Comparison of ENCODE assay signal across 16 cellular contexts in genomic region chr12:16119618-16120017, GRCh38.
DNase-seq lines count a peak whose midpoint lies in the region; ATAC-seq and TF ChIP-seq lines count a peak whose summit lies in the region.
"Had no signal": no experiment of that assay in that cellular context is flagged by ENCODE, and none has a peak within 500 bp of the region (broad histone marks: within the 10 kb centered on the region; RNA-seq: fewer than 3 reads in every experiment).

No MANE protein-coding gene starts in this region.

- no peaks in the 10 kb centered on the region for H3K4me1 Mint-ChIP-seq in CD4-positive, alpha-beta T cell (ENCODE audit: low read depth)

- H3K9me3 Mint-ChIP-seq in CD4-positive, alpha-beta T cell, result no peaks in the 10 kb centered on the region
- H3K9me3 Mint-ChIP-seq: HFFc6 had no signal

- H3K36me3 ChIP-seq in lower lobe of right lung, result no peaks in the 10 kb centered on the region

- no peak overlapping the region for H3K4me3 Mint-ChIP-seq in CD4-positive, alpha-beta T cell
- H3K4me3 Mint-ChIP-seq: HFFc6 had no signal

- no peak for TF ChIP-seq CTCF in lower lobe of right lung (IDR thresholded peaks at IDR 0.05)
- TF ChIP-seq CTCF in CD4-positive, alpha-beta T cell (IDR thresholded peaks at IDR 0.05), result no peak

- no peaks in the 10 kb centered on the region for H3K4me1 ChIP-seq in lower lobe of right lung

- CTCF ChIA-PET in CD4-positive, alpha-beta T cell (lab: Charles Lee), result no interaction called here

- intact Hi-C loops in lower lobe of right lung (cut with DNase I), result no loop called here
- intact Hi-C loops in CD4-positive, alpha-beta T cell (cut with DNase I, micrococcal nuclease), result no loop called here

- POLR2A ChIA-PET in CD4-positive, alpha-beta T cell (lab: Charles Lee), result no interaction called here

- no peak overlapping the region for H3K27ac Mint-ChIP-seq in CD4-positive, alpha-beta T cell
- H3K27ac Mint-ChIP-seq: HFFc6 had no signal

- H3K4me3 ChIP-seq in lower lobe of right lung, result no peak overlapping the region

- DNase-seq in NCI-H146 (lab: John Stamatoyannopoulos, UW), result peak; percentile 44
- peak; percentile 6 for DNase-seq in SK-MEL-5 (ENCODE audit: low read depth, low spot score)
- no peak for DNase-seq in lower lobe of right lung
- no peak for DNase-seq in amniotic stem cell (lab: John Stamatoyannopoulos, UW)
- no peak for DNase-seq in hippocampal formation (lab: John Stamatoyannopoulos, UW)
- no peak for DNase-seq in CD4-positive, alpha-beta T cell
- DNase-seq: ACHN, GDM1, HFFc6, IMR-90, NCI-H1930, NCI-H510A, RPMI8226 had no signal

- H3K27me3 ChIP-seq in lower lobe of right lung (ENCODE audit: low read depth), result no peaks in the 10 kb centered on the region
- no peaks in the 10 kb centered on the region for H3K27me3 ChIP-seq in CD4-positive, alpha-beta T cell (ENCODE audit: control insufficient read depth, insufficient read depth, low read length)

- no peaks in the 10 kb centered on the region for H3K9me3 ChIP-seq in lower lobe of right lung
- H3K9me3 ChIP-seq in CD4-positive, alpha-beta T cell (ENCODE audit: control insufficient read depth, low read length), result no peaks in the 10 kb centered on the region

- H3K27me3 Mint-ChIP-seq in CD4-positive, alpha-beta T cell, result no peaks in the 10 kb centered on the region

- no peak overlapping the region for H3K27ac ChIP-seq in lower lobe of right lung
- no peak overlapping the region for H3K27ac ChIP-seq in CD4-positive, alpha-beta T cell (ENCODE audit: low read depth, low read length)
- H3K27ac ChIP-seq: C4-2B, HL-60 had no signal

- no peaks in the 10 kb centered on the region for H3K36me3 Mint-ChIP-seq in CD4-positive, alpha-beta T cell (ENCODE audit: low read depth)

- ATAC-seq in lower lobe of right lung (peak; percentile 48 to 83), HG03139 (IDR thresholded peaks at IDR 0.05; ENCODE audit: unreplicated experiment) (no peak)
- no peak for ATAC-seq in CD4-positive, alpha-beta T cell (ENCODE audit: poor library complexity)

- in situ Hi-C loops in SK-MEL-5 (cut with HindIII; ENCODE audit: low pct_unique_long_range_greater_than_20kb, low sequenced_read_pairs), result no loop called here

Comparison
In these comparisons a context has a peak if more than half of its experiments do, and no peak if none do; other contexts are left out.
1. DNase-seq: peak in NCI-H146 (single experiment) and SK-MEL-5 (single experiment); none in lower lobe of right lung (single experiment), amniotic stem cell (single experiment), hippocampal formation (0 of 2) and CD4-positive, alpha-beta T cell (0 of 10).
2. ATAC-seq: peak in lower lobe of right lung (2 of 2); none in HG03139 (single experiment) and CD4-positive, alpha-beta T cell (single experiment).